ENCODE assay signal across 9 cellular contexts in the genomic region with DNA sequence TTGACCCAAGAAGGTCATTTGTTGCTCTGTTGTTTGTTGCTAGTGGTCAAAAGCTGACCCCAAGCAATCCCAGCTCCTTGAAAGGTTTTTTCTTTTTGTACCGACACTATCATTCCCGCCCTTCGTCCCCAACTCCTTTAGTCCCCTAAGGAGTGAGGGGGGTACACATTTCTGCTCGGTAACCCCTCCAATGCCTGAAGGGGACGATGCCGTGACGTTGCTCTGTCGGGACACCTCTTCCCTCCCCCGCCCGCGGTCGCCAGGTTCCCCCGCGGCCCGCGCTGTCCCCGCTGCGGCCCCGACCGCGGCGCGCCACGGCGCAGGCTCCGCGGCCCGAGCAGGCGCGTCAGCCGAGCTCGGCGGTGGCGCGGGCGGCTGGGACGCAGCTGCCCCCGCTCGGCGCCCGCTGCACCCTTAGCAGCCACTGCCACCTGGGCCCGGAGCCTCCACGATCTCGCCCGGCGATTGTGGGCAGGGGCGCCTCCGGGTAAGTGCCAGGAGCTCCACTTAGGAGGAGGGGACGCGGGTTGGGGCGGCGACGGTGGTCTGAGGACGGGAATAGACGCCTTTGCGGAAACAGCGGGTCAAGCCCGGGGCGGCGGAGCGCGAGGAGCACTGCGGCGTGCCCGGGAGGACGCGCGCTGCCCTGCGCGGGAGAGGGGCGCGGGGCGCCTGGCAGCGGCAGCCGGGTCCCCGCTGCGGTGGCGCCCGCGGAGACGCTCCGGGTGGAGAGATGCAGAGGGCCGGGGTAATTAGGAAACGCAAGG. TPM values are rescaled to one million over a fixed set of nuclear protein-coding genes. Genes with fewer than 3 reads are reported as not detected.
DNase-seq lines count a peak whose midpoint lies in the region; ATAC-seq and TF ChIP-seq lines count a peak whose summit lies in the region.
"Had no signal": no experiment of that assay in that cellular context is flagged by ENCODE, and none has a peak within 500 bp of the region (broad histone marks: within the 10 kb centered on the region; RNA-seq: fewer than 3 reads in every experiment).

A gene (plus strand): TSS at position 340 of the 767 bp plus-strand sequence. CDS start 1,875 bp downstream, outside the sequence.

- peak; percentile 99 for ATAC-seq in left ventricle myocardium superior
- peak; percentile 85 to 97 (median 92) for ATAC-seq in psoas muscle
- ATAC-seq in T-cell (replicated peaks in 1 of 4): no peak
- no peak for ATAC-seq in GM19463 (IDR thresholded peaks at IDR 0.05; ENCODE audit: unreplicated experiment)

- no peak within 1 kb of the TSS for H3K27ac ChIP-seq in psoas muscle
- H3K27ac ChIP-seq: C4-2B had no signal

- peak within 1 kb of the TSS; percentile 79 for H3K4me3 ChIP-seq in psoas muscle

- no peaks in the 10 kb centered on the region for H3K36me3 Mint-ChIP-seq in T-cell

- no peak for TF ChIP-seq CTCF in psoas muscle (IDR thresholded peaks at IDR 0.05)

- H3K9me3 ChIP-seq in psoas muscle: no peaks in the 10 kb centered on the region

- H3K4me1 Mint-ChIP-seq in T-cell: no peaks in the 10 kb centered on the region

- 1% methylated on average over 71 to 84 of the region's 84 CpGs for WGBS in psoas muscle, 3 donors

- no peaks in the 10 kb centered on the region for H3K27me3 ChIP-seq in psoas muscle (ENCODE audit: insufficient read depth in 3 of 3, low read length in 2 of 3)

- POLR2A ChIA-PET in T-cell (lab: Charles Lee): no interaction called here

- H3K27me3 Mint-ChIP-seq in T-cell: peaks cover 8 to 27% of the 10 kb centered on the region in 2 donors

- no peak within 1 kb of the TSS for H3K4me3 Mint-ChIP-seq in T-cell

- peak; percentile 4 for DNase-seq in NCI-H2107 (lab: John Stamatoyannopoulos, UW)
- no peak for DNase-seq in NCI-H2107 treated with DMSO at 0.1 percent for 48 hours (lab: John Stamatoyannopoulos, UW; ENCODE audit: unreplicated experiment)
- DNase-seq in amniotic stem cell (lab: John Stamatoyannopoulos, UW): peak; percentile 7
- peak; percentile 55 for DNase-seq in left ventricle myocardium superior
- DNase-seq in psoas muscle: peak; percentile 28 to 63
- no peak for DNase-seq in T-cell
- DNase-seq in stimulated activated CD4-positive, alpha-beta T cell treated with anti-CD3 and anti-CD28 coated beads, Interleukin-15, amount 100 ng/mL, for 24 hours: no peak

- CTCF ChIA-PET in T-cell (lab: Charles Lee): no interaction called here

- H3K27ac Mint-ChIP-seq in T-cell: no peak within 1 kb of the TSS

- intact Hi-C loops in left ventricle myocardium superior (cut with micrococcal nuclease) (no loop called here), psoas muscle (cut with DNase I) (no loop called here)

- H3K36me3 ChIP-seq in psoas muscle (ENCODE audit: insufficient read depth in 1 of 2, low read depth in 1 of 2): no peaks in the 10 kb centered on the region

- H3K9me3 Mint-ChIP-seq in T-cell: peaks cover 0 to 9% (median under 1%) of the 10 kb centered on the region in 3 donors

- H3K4me1 ChIP-seq in psoas muscle: no peaks in the 10 kb centered on the region

RNA-seq across cellular contexts. Expression of the gene that starts here (rescaled TPM):
- 11.2 TPM for total RNA-seq in left ventricle myocardium superior
- 1 to 10 TPM; 1.2 to 5.6 (median 3.0) TPM for total RNA-seq in psoas muscle
- polyA plus RNA-seq in psoas muscle: 1 to 10 TPM; 1.2 to 3.8 (median 1.4) TPM
- not detected for total RNA-seq in T-cell

Comparison
In these comparisons a context has a peak if more than half of its experiments do, and no peak if none do; other contexts are left out.
1. DNase-seq: peak in NCI-H2107 (single experiment), amniotic stem cell (single experiment), left ventricle myocardium superior (single experiment) and psoas muscle (2 of 2); none in NCI-H2107 treated with DMSO at 0.1 percent for 48 hours (single experiment), T-cell (0 of 34) and stimulated activated CD4-positive, alpha-beta T cell treated with anti-CD3 and anti-CD28 coated beads, Interleukin-15, amount 100 ng/mL, for 24 hours (single experiment).
2. ATAC-seq: peak in left ventricle myocardium superior (single experiment) and psoas muscle (4 of 4); none in T-cell (0 of 4) and GM19463 (single experiment).